In genomic region chr1:6224733-6225132, GRCh38 we compare ENCODE assay signal across 20 cellular contexts. TPM values are rescaled to one million over a fixed set of nuclear protein-coding genes. Genes with fewer than 3 reads are reported as not detected.
A peak's percentile ranks its signal among the peaks of the same experiment; 100 is the strongest.
DNase-seq lines count a peak whose midpoint lies in the region; TF ChIP-seq lines count a peak whose summit lies in the region.
"Had no signal": no experiment of that assay in that cellular context is flagged by ENCODE, and none has a peak within 500 bp of the region (broad histone marks: within the 10 kb centered on the region; RNA-seq: fewer than 3 reads in every experiment).

No MANE protein-coding gene starts in this region.

- TF ChIP-seq EP300 in ovary (IDR thresholded peaks at IDR 0.05): no peak

- H3K27me3 Mint-ChIP-seq in Calu3 (ENCODE audit: unreplicated experiment) (no peaks in the 10 kb centered on the region), neural progenitor cell (ENCODE audit: insufficient read depth, low read depth) (peaks cover 3% of the 10 kb centered on the region)
- H3K27me3 Mint-ChIP-seq: CD8-positive, alpha-beta memory T cell had no signal

- no peak for TF ChIP-seq POLR2A in ovary (IDR thresholded peaks at IDR 0.05)

- 74 to 83% (median 76%) methylated on average over 16 of the region's 16 CpGs for WGBS in ovary, 3 donors

- no peak overlapping the region for H3K27ac ChIP-seq in HEK293 (ENCODE audit: extremely low read depth, low read depth, low read length)
- no peak overlapping the region for H3K27ac ChIP-seq in neural progenitor cell
- no peak overlapping the region for H3K27ac ChIP-seq in ovary
- H3K27ac ChIP-seq: BLaER1, Peyer's patch, SJSA1 had no signal

- peaks cover 65% of the 10 kb centered on the region for H3K36me3 Mint-ChIP-seq in Calu3 (ENCODE audit: insufficient read depth, unreplicated experiment)
- H3K36me3 Mint-ChIP-seq in neural progenitor cell: peaks cover 31% of the 10 kb centered on the region

- peaks cover 43% of the 10 kb centered on the region for H3K4me1 Mint-ChIP-seq in Calu3 (ENCODE audit: low read depth, unreplicated experiment)
- peaks cover 22% of the 10 kb centered on the region for H3K4me1 Mint-ChIP-seq in neural progenitor cell

- no TSS peak for BruUV-seq in Calu3 (replicated peaks; lab: Mats Ljungman, UMichigan)

- H3K27me3 ChIP-seq in neural progenitor cell (no peaks in the 10 kb centered on the region), ovary (no peaks in the 10 kb centered on the region)
- H3K27me3 ChIP-seq: BLaER1, Peyer's patch, SJSA1 had no signal

- H3K9me3 Mint-ChIP-seq in Calu3 (ENCODE audit: low read depth, unreplicated experiment) (no peaks in the 10 kb centered on the region), neural progenitor cell (no peaks in the 10 kb centered on the region)
- H3K9me3 Mint-ChIP-seq: CD8-positive, alpha-beta memory T cell had no signal

- DNase-seq in Calu3 (no peak), SW480 (ENCODE audit: low spot score) (peak; percentile 33), neural progenitor cell (ENCODE audit: low spot score) (no peak), COLO829 (ENCODE audit: low spot score) (no peak), ovary (no peak), NCI-H82 treated with DMSO at 0.1 percent for 48 hours (lab: John Stamatoyannopoulos, UW; ENCODE audit: unreplicated experiment) (no peak)
- DNase-seq: CD8-positive, alpha-beta memory T cell; DMS153; H7; KG1; NCI-H1092 treated with DMSO at 0.1 percent for 48 hours; NCI-H187; NCI-H446; Peyer's patch; SW 1271 had no signal

- H3K4me3 ChIP-seq in HEK293 (ENCODE audit: low read depth, low read length): no peak overlapping the region
- H3K4me3 ChIP-seq in neural progenitor cell: no peak overlapping the region
- H3K4me3 ChIP-seq in ovary: no peak overlapping the region
- H3K4me3 ChIP-seq: BLaER1, GM12878, Peyer's patch, SJSA1 had no signal

- intact Hi-C loops in Calu3 (cut with micrococcal nuclease; ENCODE audit: unreplicated experiment): loop anchor here (1.0 kb wide), 1 partner anchor 10 kb away; no protein-coding TSS in a partner anchor
- intact Hi-C loops in ovary (cut with DNase I): no loop called here

- peaks cover 12% of the 10 kb centered on the region for H3K79me2 ChIP-seq in neural progenitor cell (ENCODE audit: low read depth)

- no peak overlapping the region for H3K9ac ChIP-seq in neural progenitor cell
- H3K9ac ChIP-seq: BLaER1 had no signal

- H3K4me1 ChIP-seq in HEK293 (ENCODE audit: control insufficient read depth, insufficient read depth, low read length) (no peaks in the 10 kb centered on the region), neural progenitor cell (no peaks in the 10 kb centered on the region), ovary (ENCODE audit: insufficient read depth) (no peaks in the 10 kb centered on the region)
- H3K4me1 ChIP-seq: Peyer's patch had no signal

- H3K27ac Mint-ChIP-seq in Calu3 (ENCODE audit: unreplicated experiment) (peak overlapping the region; percentile 87), neural progenitor cell (no peak overlapping the region)

- H3K36me3 ChIP-seq in HEK293 (ENCODE audit: control insufficient read depth in 2 of 2, insufficient read depth in 1 of 2, low read length in 2 of 2): peaks cover 36 to 96% of the 10 kb centered on the region in 2 experiments; a peak in 2 of 3 replicates
- peaks cover 8% of the 10 kb centered on the region for H3K36me3 ChIP-seq in neural progenitor cell
- H3K36me3 ChIP-seq in ovary: no peaks in the 10 kb centered on the region

- peak overlapping the region; percentile 14 for H3K4me3 Mint-ChIP-seq in Calu3 (ENCODE audit: low read depth, unreplicated experiment)
- peak overlapping the region; percentile 24 for H3K4me3 Mint-ChIP-seq in neural progenitor cell
- H3K4me3 Mint-ChIP-seq: CD8-positive, alpha-beta memory T cell had no signal

- POLR2A ChIA-PET in HEK293 (lab: Yijun Ruan, JAX): interaction anchor here (1.1 to 1.3 kb wide), 2 partner anchors 18 to 20 kb away, joined by 3 to 4 read pairs; no protein-coding TSS in a partner anchor

- H3F3A ChIP-seq in neural progenitor cell (ENCODE audit: low read depth): peaks cover 25% of the 10 kb centered on the region

- TF ChIP-seq CTCF in Calu3 (IDR thresholded peaks at IDR 0.05; ENCODE audit: unreplicated experiment) (no peak), HEK293 (tag by site-specific recombination; IDR thresholded peaks at IDR 0.05) (no peak), neural progenitor cell (IDR thresholded peaks at IDR 0.05) (no peak), ovary (IDR thresholded peaks at IDR 0.05) (no peak)

- no peaks in the 10 kb centered on the region for H3K9me3 ChIP-seq in HEK293 (ENCODE audit: control insufficient read depth, insufficient read depth, low read depth, low read length)
- no peaks in the 10 kb centered on the region for H3K9me3 ChIP-seq in neural progenitor cell (ENCODE audit: low read depth)
- no peaks in the 10 kb centered on the region for H3K9me3 ChIP-seq in ovary
- H3K9me3 ChIP-seq: BLaER1, Peyer's patch, SJSA1 had no signal

- CTCF ChIA-PET in Calu3 (lab: Charles Lee) (no interaction called here), HEK293 (lab: Yijun Ruan, JAX) (interaction anchor here (0.6 to 2.3 kb wide), 3 partner anchors 10 to 39 kb away, joined by 3 to 13 read pairs (median 4); partner anchors contain the start of gene RNF207)

- no peak overlapping the region for H3K4me2 ChIP-seq in neural progenitor cell
- H3K4me2 ChIP-seq: BLaER1 had no signal

- H2AFZ ChIP-seq in neural progenitor cell (replicated peaks): no peak overlapping the region

- H4K20me1 ChIP-seq in neural progenitor cell (ENCODE audit: low read depth): peaks cover 45% of the 10 kb centered on the region

TF ChIP-seq in HEK293, 187 proteins besides CTCF, POLR2A, EP300 and RAD21:
- TF ChIP-seq KLF9 (tag by site-specific recombination; IDR thresholded peaks at IDR 0.05; ENCODE audit: low read depth): no peak
- TF ChIP-seq ZNF600 (tag by site-specific recombination; IDR thresholded peaks at IDR 0.05): 0 out of 2 replicates have a peak, but pooled peaks have one; percentile 27

RNA-seq across cellular contexts. Expression of gene ICMT, which starts 11.0 kb away (rescaled TPM):
- 54.5 and 56.2 TPM in 2 replicates for total RNA-seq in Calu3 (2022)
- total RNA-seq in neural progenitor cell (ENCODE audit: low replicate concordance): 88.4 and 118 TPM in 2 replicates
- total RNA-seq in ovary: 10 to 100 TPM; 13.2 to 39.3 (median 29.9) TPM
- polyA plus RNA-seq in ovary: 10 to 100 TPM; 14.8 to 57.9 TPM

RNA-seq across cellular contexts. Expression of gene RNF207, which starts 18.8 kb away (rescaled TPM):
- total RNA-seq in Calu3 (2022): 146 and 160 TPM in 2 replicates
- 3.1 and 5.9 TPM in 2 replicates for total RNA-seq in neural progenitor cell (ENCODE audit: low replicate concordance)
- 10 to 100 TPM in 2 of 7 donors, 1 to 10 TPM in 5; 2.3 to 24.4 (median 7.8) TPM for total RNA-seq in ovary
- polyA plus RNA-seq in ovary: 1 to 10 TPM; 2.0 to 3.0 TPM

RNA-seq across cellular contexts. Expression of gene HES3, which starts 19.2 kb away (rescaled TPM):
- total RNA-seq in Calu3 (2022) (not detected in 2 replicates), neural progenitor cell (ENCODE audit: low replicate concordance) (5.5 and 22.2 TPM in 2 replicates), ovary (not detected)
- polyA plus RNA-seq in ovary: not detected
- total RNA-seq: CD8-positive, alpha-beta memory T cell; GM12878; MCF 10A; Peyer's patch; SJSA1 had no signal
- polyA plus RNA-seq: CD8-positive, alpha-beta memory T cell; GM12878 had no signal

RNA-seq across cellular contexts. Expression of gene RPL22, which starts 25.3 kb away (rescaled TPM):
- total RNA-seq in Calu3 (2022): 256 and 259 TPM in 2 replicates
- total RNA-seq in neural progenitor cell (ENCODE audit: low replicate concordance): 261 and 410 TPM in 2 replicates
- 1,000 to 10,000 TPM in 1 of 7 donors, 100 to 1,000 TPM in 6; 379 to 1,097 (median 715) TPM for total RNA-seq in ovary
- polyA plus RNA-seq in ovary: 1,000 to 10,000 TPM in 1 of 2 donors, 100 to 1,000 TPM in 1; 619 to 2,062 TPM

RNA-seq across cellular contexts. Expression of gene GPR153, which starts 36.2 kb away (rescaled TPM):
- total RNA-seq in Calu3 (2022) (3.7 and 4.7 TPM in 2 replicates), neural progenitor cell (ENCODE audit: low replicate concordance) (8.4 and 27.3 TPM in 2 replicates), ovary (10 to 100 TPM in 5 of 7 donors, 1 to 10 TPM in 2; 6.0 to 42.0 (median 17.8) TPM)
- 10 to 100 TPM in 1 of 2 donors, 1 to 10 TPM in 1; 4.2 to 11.0 TPM for polyA plus RNA-seq in ovary
